Comparison of ENCODE assay signal across 8 cellular contexts in the genomic region with DNA sequence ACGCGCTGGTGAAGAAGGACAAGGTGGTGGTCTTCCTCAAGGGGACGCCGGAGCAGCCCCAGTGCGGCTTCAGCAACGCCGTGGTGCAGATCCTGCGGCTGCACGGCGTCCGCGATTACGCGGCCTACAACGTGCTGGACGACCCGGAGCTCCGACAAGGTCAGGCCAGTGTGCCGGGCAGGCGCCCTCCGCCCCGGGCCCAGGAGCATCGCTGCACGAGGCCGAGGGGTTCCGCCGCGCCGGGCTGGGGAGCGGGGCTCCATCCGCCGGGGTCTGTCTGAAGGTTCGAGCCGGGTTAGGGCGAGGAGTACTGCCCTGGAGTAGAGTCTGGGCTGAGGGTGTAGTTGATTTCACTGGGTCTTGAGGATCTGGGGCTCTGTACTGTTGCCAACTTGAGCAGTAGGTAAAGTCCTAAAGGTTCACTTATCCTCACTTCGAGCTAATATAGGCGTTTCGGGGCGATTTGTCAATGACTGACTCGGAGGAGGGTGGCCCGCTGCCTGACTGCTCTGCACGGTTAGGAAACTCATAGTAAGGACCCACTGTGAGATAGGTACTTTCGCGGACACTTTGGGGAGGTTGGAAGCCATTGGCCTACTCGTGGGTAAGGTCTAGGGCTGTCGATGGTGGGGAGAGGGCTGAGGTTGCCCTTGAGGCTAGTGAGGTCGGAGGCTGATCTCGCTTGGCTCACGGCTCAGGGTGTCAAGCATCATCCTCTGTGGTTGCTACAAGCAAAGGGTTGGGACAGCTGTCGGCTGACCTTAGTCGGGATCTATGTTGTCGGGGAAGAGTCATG. TPM values are rescaled to one million over a fixed set of nuclear protein-coding genes. Genes with fewer than 3 reads are reported as not detected.
DNase-seq lines count a peak whose midpoint lies in the region; ATAC-seq lines count a peak whose summit lies in the region.

No MANE protein-coding gene starts in this region.

- intact Hi-C loops in activated CD4-positive, alpha-beta T cell treated with anti-CD3 and anti-CD28 coated beads for 36 hours (cut with DNase I, micrococcal nuclease), result loop anchor here (2.0 to 10.0 kb wide), 3 partner anchors 93 to 221 kb away; partner anchors contain the start of gene CLMN (in 2 of the 2)

- peaks cover 10% of the 10 kb centered on the region for H3K36me3 ChIP-seq in iPS-18a (ENCODE audit: control insufficient read depth, low read depth, low read length)

- H3K27me3 ChIP-seq in iPS-18a (ENCODE audit: control insufficient read depth, insufficient read depth, low read length), result no peaks in the 10 kb centered on the region

- H3K9me3 Mint-ChIP-seq in activated CD4-positive, alpha-beta T cell treated with anti-CD3 and anti-CD28 coated beads for 36 hours (ENCODE audit: low read depth), result no peaks in the 10 kb centered on the region
- no peaks in the 10 kb centered on the region for H3K9me3 Mint-ChIP-seq in activated T-cell treated with anti-CD3 and anti-CD28 coated beads, Interleukin-2, amount 50 U/mL, for 72 hours
- H3K9me3 Mint-ChIP-seq in stimulated activated memory B cell treated with anti-CD40 and anti-IgM and Interleukin-4, amounts not matched to agents 10 μg/mL and 1 μg/mL and 100 μg/mL, for 72 hours, result no peaks in the 10 kb centered on the region

- peaks cover 52% of the 10 kb centered on the region for H3K4me1 Mint-ChIP-seq in activated CD4-positive, alpha-beta T cell treated with anti-CD3 and anti-CD28 coated beads for 36 hours
- peaks cover 72% of the 10 kb centered on the region for H3K4me1 Mint-ChIP-seq in activated T-cell treated with anti-CD3 and anti-CD28 coated beads, Interleukin-2, amount 50 U/mL, for 72 hours (ENCODE audit: low read depth)
- peaks cover 47% of the 10 kb centered on the region for H3K4me1 Mint-ChIP-seq in stimulated activated memory B cell treated with anti-CD40 and anti-IgM and Interleukin-4, amounts not matched to agents 10 μg/mL and 1 μg/mL and 100 μg/mL, for 72 hours

- no peak for ATAC-seq in activated CD4-positive, alpha-beta T cell treated with anti-CD3 and anti-CD28 coated beads for 36 hours
- peak; percentile 0 for ATAC-seq in HG03045 (IDR thresholded peaks at IDR 0.05; ENCODE audit: unreplicated experiment)
- peak in 1 of 2 donors; percentile 5 for ATAC-seq in activated T-cell treated with anti-CD3 and anti-CD28 coated beads, Interleukin-2, amount 50 U/mL, for 72 hours (replicated peaks in 1 of 2)
- peak; percentile 0 for ATAC-seq in stimulated activated memory B cell treated with anti-CD40 and anti-IgM and Interleukin-4, amounts not matched to agents 10 μg/mL and 1 μg/mL and 100 μg/mL, for 72 hours

- no peak overlapping the region for H3K27ac ChIP-seq in iPS-18a (ENCODE audit: low read length)

- POLR2A ChIA-PET in activated CD4-positive, alpha-beta T cell treated with anti-CD3 and anti-CD28 coated beads for 36 hours (lab: Charles Lee), result interaction anchor here (1.0 to 2.8 kb wide), 2 partner anchors 12 to 45 kb away, joined by 3 to 30 read pairs; no protein-coding TSS in a partner anchor

- peak; percentile 38 for DNase-seq in activated CD4-positive, alpha-beta T cell treated with anti-CD3 and anti-CD28 coated beads for 36 hours
- no peak for DNase-seq in activated CD4-positive, alpha-beta T cell treated with anti-CD3 and anti-CD28 coated beads, Interleukin-2, amount 50 U/mL, for 48 hours
- DNase-seq in activated T-cell treated with anti-CD3 and anti-CD28 coated beads, Interleukin-2, amount 50 U/mL, for 72 hours, result peak in 1 of 2 donors; percentile 46
- DNase-seq in NCI-H446 treated with DMSO at 0.1 percent for 48 hours (lab: John Stamatoyannopoulos, UW), result no peak
- no peak for DNase-seq in islet precursor cell

- peak overlapping the region; percentile 96 for H3K4me3 ChIP-seq in iPS-18a (ENCODE audit: low read length)

- peak overlapping the region; percentile 87 for H3K27ac Mint-ChIP-seq in activated CD4-positive, alpha-beta T cell treated with anti-CD3 and anti-CD28 coated beads for 36 hours
- peak overlapping the region; percentile 77 for H3K27ac Mint-ChIP-seq in activated T-cell treated with anti-CD3 and anti-CD28 coated beads, Interleukin-2, amount 50 U/mL, for 72 hours
- H3K27ac Mint-ChIP-seq in stimulated activated memory B cell treated with anti-CD40 and anti-IgM and Interleukin-4, amounts not matched to agents 10 μg/mL and 1 μg/mL and 100 μg/mL, for 72 hours, result peak overlapping the region; percentile 88

- H3K36me3 Mint-ChIP-seq in activated CD4-positive, alpha-beta T cell treated with anti-CD3 and anti-CD28 coated beads for 36 hours (ENCODE audit: low read depth), result peaks cover 31% of the 10 kb centered on the region
- H3K36me3 Mint-ChIP-seq in activated T-cell treated with anti-CD3 and anti-CD28 coated beads, Interleukin-2, amount 50 U/mL, for 72 hours (ENCODE audit: insufficient read depth in 2 of 2), result peaks cover 4 to 7% of the 10 kb centered on the region in 2 donors
- peaks cover 5% of the 10 kb centered on the region for H3K36me3 Mint-ChIP-seq in stimulated activated memory B cell treated with anti-CD40 and anti-IgM and Interleukin-4, amounts not matched to agents 10 μg/mL and 1 μg/mL and 100 μg/mL, for 72 hours

- no peaks in the 10 kb centered on the region for H3K27me3 Mint-ChIP-seq in activated CD4-positive, alpha-beta T cell treated with anti-CD3 and anti-CD28 coated beads for 36 hours
- H3K27me3 Mint-ChIP-seq in activated T-cell treated with anti-CD3 and anti-CD28 coated beads, Interleukin-2, amount 50 U/mL, for 72 hours (ENCODE audit: low read depth), result no peaks in the 10 kb centered on the region
- H3K27me3 Mint-ChIP-seq in stimulated activated memory B cell treated with anti-CD40 and anti-IgM and Interleukin-4, amounts not matched to agents 10 μg/mL and 1 μg/mL and 100 μg/mL, for 72 hours, result no peaks in the 10 kb centered on the region

- peak overlapping the region; percentile 93 for H3K4me3 Mint-ChIP-seq in activated CD4-positive, alpha-beta T cell treated with anti-CD3 and anti-CD28 coated beads for 36 hours
- H3K4me3 Mint-ChIP-seq in activated T-cell treated with anti-CD3 and anti-CD28 coated beads, Interleukin-2, amount 50 U/mL, for 72 hours, result peak overlapping the region; percentile 91 to 97
- H3K4me3 Mint-ChIP-seq in stimulated activated memory B cell treated with anti-CD40 and anti-IgM and Interleukin-4, amounts not matched to agents 10 μg/mL and 1 μg/mL and 100 μg/mL, for 72 hours, result peak overlapping the region; percentile 91

- H3K4me1 ChIP-seq in iPS-18a (ENCODE audit: control insufficient read depth, low read depth, low read length), result peaks cover 21% of the 10 kb centered on the region

- CTCF ChIA-PET in activated CD4-positive, alpha-beta T cell treated with anti-CD3 and anti-CD28 coated beads for 36 hours (lab: Charles Lee), result interaction anchor here (0.6 to 5.0 kb wide), 8 partner anchors 8 to 486 kb away, joined by 3 to 29 read pairs (median 10); no protein-coding TSS in a partner anchor

- H3K9ac ChIP-seq in iPS-18a (ENCODE audit: low read length), result peak overlapping the region; percentile 75

- no peaks in the 10 kb centered on the region for H3K9me3 ChIP-seq in iPS-18a (ENCODE audit: control insufficient read depth, low read depth, low read length)

RNA-seq across cellular contexts. Expression of gene GLRX5, which starts 0.6 kb away (rescaled TPM):
- total RNA-seq in activated CD4-positive, alpha-beta T cell treated with anti-CD3 and anti-CD28 coated beads for 36 hours, result 10 to 100 TPM; 37.9 to 44.1 TPM
- total RNA-seq in activated T-cell treated with anti-CD3 and anti-CD28 coated beads, Interleukin-2, amount 50 U/mL, for 72 hours, result 10 to 100 TPM; 23.1 to 26.3 TPM

RNA-seq across cellular contexts. Expression of gene SYNE3, which starts 19.0 kb away (rescaled TPM):
- total RNA-seq in activated CD4-positive, alpha-beta T cell treated with anti-CD3 and anti-CD28 coated beads for 36 hours, result 10 to 100 TPM; 27.3 to 34.2 TPM
- 10 to 100 TPM; 59.9 to 66.2 TPM for total RNA-seq in activated T-cell treated with anti-CD3 and anti-CD28 coated beads, Interleukin-2, amount 50 U/mL, for 72 hours
